In the genomic region with DNA sequence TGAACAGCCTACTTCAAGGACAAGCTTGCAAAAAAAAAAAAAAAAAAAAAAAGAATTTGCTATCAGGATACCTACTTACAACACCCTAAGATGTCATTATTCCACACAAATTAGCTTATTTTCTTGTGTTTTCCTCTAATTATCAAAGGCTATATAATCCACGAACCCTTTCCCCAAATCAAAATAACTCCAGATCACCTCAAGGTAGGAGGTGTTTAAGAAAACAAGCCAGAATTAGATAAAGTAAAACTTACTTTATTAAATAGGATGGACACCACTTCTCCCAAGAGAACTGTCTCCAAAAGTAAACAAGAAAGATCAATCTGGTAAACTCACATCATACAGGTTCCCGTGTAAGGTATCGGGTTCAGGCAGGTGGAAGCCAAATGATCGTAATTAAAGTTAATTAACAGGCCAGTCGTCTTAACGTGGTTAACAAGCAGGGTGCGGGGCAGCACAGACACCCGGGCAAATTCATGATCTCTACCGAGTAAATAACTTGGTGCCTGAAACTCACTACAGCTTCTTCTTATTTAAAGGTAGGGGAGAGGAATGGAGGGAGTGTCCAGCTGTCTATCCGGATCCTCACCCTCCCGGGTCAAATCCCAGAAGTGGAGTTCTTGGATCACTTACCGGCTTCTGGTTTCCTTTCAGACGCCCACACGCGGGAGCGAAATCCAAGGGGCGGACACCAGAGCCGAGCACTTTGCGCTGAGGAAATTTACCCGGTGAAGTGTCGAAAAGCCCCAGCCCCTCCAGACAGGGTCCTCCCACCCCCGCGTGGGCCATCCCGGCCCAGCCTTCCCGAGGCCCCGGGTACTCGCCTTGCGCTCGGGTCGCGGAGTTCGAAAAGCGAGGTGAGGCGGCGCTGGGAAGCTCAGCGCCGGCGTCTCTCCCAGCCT, we compare ENCODE assay signal across 8 cellular contexts. TPM values are rescaled to one million over a fixed set of nuclear protein-coding genes. Genes with fewer than 3 reads are reported as not detected.
A peak's percentile ranks its signal among the peaks of the same experiment; 100 is the strongest.
DNase-seq lines count a peak whose midpoint lies in the region; ATAC-seq and TF ChIP-seq lines count a peak whose summit lies in the region.

No MANE protein-coding gene starts in this region.

- peak overlapping the region; percentile 72 for H3K9ac ChIP-seq in ES-I3 (ENCODE audit: low read depth, low read length)

- H3K4me1 ChIP-seq in ES-I3 (ENCODE audit: insufficient read depth, low read length) = no peaks in the 10 kb centered on the region
- peaks cover 0 to 4% of the 10 kb centered on the region in 2 donors for H3K4me1 ChIP-seq in muscle layer of duodenum (ENCODE audit: control insufficient read depth in 1 of 2, insufficient read depth in 2 of 2, low read length in 2 of 2)

- H3K9me3 ChIP-seq in ES-I3 (ENCODE audit: control insufficient read depth, insufficient read depth, low read length) (no peaks in the 10 kb centered on the region), muscle layer of duodenum (ENCODE audit: control insufficient read depth in 1 of 2, low read length in 2 of 2) (no peaks in the 10 kb centered on the region)

- H3K27me3 ChIP-seq in muscle layer of duodenum (ENCODE audit: low read depth, low read length) = no peaks in the 10 kb centered on the region

- TF ChIP-seq CTCF in LNCaP clone FGC (IDR thresholded peaks at IDR 0.05; ENCODE audit: control insufficient read depth, extremely low read depth, insufficient read depth) = no peak
- TF ChIP-seq CTCF in activated CD8-positive, alpha-beta T cell treated with anti-CD3 and anti-CD28 coated beads for 36 hours (IDR thresholded peaks at IDR 0.05) = no peak

- H3K36me3 ChIP-seq in ES-I3 (ENCODE audit: insufficient read depth, low read length) = no peaks in the 10 kb centered on the region
- H3K36me3 ChIP-seq in muscle layer of duodenum (ENCODE audit: control insufficient read depth in 1 of 2, insufficient read depth in 2 of 2, low read length in 2 of 2) = no peaks in the 10 kb centered on the region

- CTCF ChIA-PET in activated CD8-positive, alpha-beta T cell treated with anti-CD3 and anti-CD28 coated beads for 36 hours (lab: Charles Lee) = interaction anchor here (0.7 to 3.8 kb wide), 22 partner anchors 8 to 156 kb away, joined by 3 to 34 read pairs (median 6); no protein-coding TSS in a partner anchor

- H3K4me3 ChIP-seq in LNCaP clone FGC (ENCODE audit: low read depth, low read length) = peak overlapping the region; percentile 62
- H3K4me3 ChIP-seq in muscle layer of duodenum (ENCODE audit: low read depth in 1 of 2, low read length in 2 of 2) = peak overlapping the region; percentile 75 to 76

- peak overlapping the region; percentile 84 for H3K4me3 Mint-ChIP-seq in activated CD8-positive, alpha-beta T cell treated with anti-CD3 and anti-CD28 coated beads for 36 hours
- H3K4me3 Mint-ChIP-seq in stimulated activated memory B cell treated with anti-CD40 and anti-IgM and Interleukin-4, amounts not matched to agents 10 μg/mL and 1 μg/mL and 100 μg/mL, for 72 hours = peak overlapping the region; percentile 92

- H3K9me3 Mint-ChIP-seq in activated CD8-positive, alpha-beta T cell treated with anti-CD3 and anti-CD28 coated beads for 36 hours = no peaks in the 10 kb centered on the region
- no peaks in the 10 kb centered on the region for H3K9me3 Mint-ChIP-seq in stimulated activated memory B cell treated with anti-CD40 and anti-IgM and Interleukin-4, amounts not matched to agents 10 μg/mL and 1 μg/mL and 100 μg/mL, for 72 hours

- H3K27ac Mint-ChIP-seq in activated CD8-positive, alpha-beta T cell treated with anti-CD3 and anti-CD28 coated beads for 36 hours = peak overlapping the region; percentile 94
- peak overlapping the region; percentile 92 for H3K27ac Mint-ChIP-seq in stimulated activated memory B cell treated with anti-CD40 and anti-IgM and Interleukin-4, amounts not matched to agents 10 μg/mL and 1 μg/mL and 100 μg/mL, for 72 hours

- ATAC-seq in GM21737 (IDR thresholded peaks at IDR 0.05; ENCODE audit: unreplicated experiment) = peak; percentile 29
- peak; percentile 47 for ATAC-seq in activated CD8-positive, alpha-beta T cell treated with anti-CD3 and anti-CD28 coated beads for 36 hours
- peak; percentile 55 for ATAC-seq in stimulated activated memory B cell treated with anti-CD40 and anti-IgM and Interleukin-4, amounts not matched to agents 10 μg/mL and 1 μg/mL and 100 μg/mL, for 72 hours

- H3K36me3 Mint-ChIP-seq in activated CD8-positive, alpha-beta T cell treated with anti-CD3 and anti-CD28 coated beads for 36 hours (ENCODE audit: low read depth) = peaks cover 25% of the 10 kb centered on the region
- peaks cover 13% of the 10 kb centered on the region for H3K36me3 Mint-ChIP-seq in stimulated activated memory B cell treated with anti-CD40 and anti-IgM and Interleukin-4, amounts not matched to agents 10 μg/mL and 1 μg/mL and 100 μg/mL, for 72 hours

- no peaks in the 10 kb centered on the region for H3K27me3 Mint-ChIP-seq in activated CD8-positive, alpha-beta T cell treated with anti-CD3 and anti-CD28 coated beads for 36 hours
- no peaks in the 10 kb centered on the region for H3K27me3 Mint-ChIP-seq in stimulated activated memory B cell treated with anti-CD40 and anti-IgM and Interleukin-4, amounts not matched to agents 10 μg/mL and 1 μg/mL and 100 μg/mL, for 72 hours

- intact Hi-C loops in activated CD8-positive, alpha-beta T cell treated with anti-CD3 and anti-CD28 coated beads for 36 hours (cut with micrococcal nuclease) = loop anchor here (5.0 to 10.0 kb wide), 5 partner anchors 36 to 151 kb away; no protein-coding TSS in a partner anchor

- H3K27ac ChIP-seq in epithelial cell of prostate = peak overlapping the region; percentile 94
- peak overlapping the region; percentile 80 for H3K27ac ChIP-seq in muscle layer of duodenum (ENCODE audit: low read length)

- no peak for DNase-seq in LNCaP clone FGC (ENCODE audit: low read depth)
- DNase-seq in activated CD8-positive, alpha-beta T cell treated with anti-CD3 and anti-CD28 coated beads for 36 hours = peak; percentile 71
- no peak for DNase-seq in epithelial cell of prostate (ENCODE audit: low read depth, low spot score)
- DNase-seq in NCI-H1092 treated with DMSO at 0.1 percent for 48 hours (lab: John Stamatoyannopoulos, UW) = no peak

- peaks cover 40% of the 10 kb centered on the region for H3K4me1 Mint-ChIP-seq in activated CD8-positive, alpha-beta T cell treated with anti-CD3 and anti-CD28 coated beads for 36 hours (ENCODE audit: low read depth)
- H3K4me1 Mint-ChIP-seq in stimulated activated memory B cell treated with anti-CD40 and anti-IgM and Interleukin-4, amounts not matched to agents 10 μg/mL and 1 μg/mL and 100 μg/mL, for 72 hours = peaks cover 51% of the 10 kb centered on the region

- POLR2A ChIA-PET in activated CD8-positive, alpha-beta T cell treated with anti-CD3 and anti-CD28 coated beads for 36 hours (lab: Charles Lee) = interaction anchor here (0.6 to 3.9 kb wide), 20 partner anchors 10 to 155 kb away, joined by 3 to 28 read pairs (median 5); no protein-coding TSS in a partner anchor

RNA-seq across cellular contexts. Expression of a gene that starts 0.7 kb away (rescaled TPM):
- total RNA-seq in activated CD8-positive, alpha-beta T cell treated with anti-CD3 and anti-CD28 coated beads for 36 hours = 10 to 100 TPM; 30.0 to 31.0 TPM

RNA-seq across cellular contexts. Expression of a gene that starts 37.8 kb away (rescaled TPM):
- 1 to 10 TPM; 1.2 to 1.3 TPM for total RNA-seq in activated CD8-positive, alpha-beta T cell treated with anti-CD3 and anti-CD28 coated beads for 36 hours
